In genomic region chr2:217901400-217901799, GRCh38 we compare ENCODE assay signal across 1 cellular context.
TF ChIP-seq lines count a peak whose summit lies in the region.

No MANE protein-coding gene starts in this region.

TF ChIP-seq in HepG2, 621 proteins besides CTCF, POLR2A, EP300 and RAD21 (continued from another document):
- TF ChIP-seq ZNF691 (CRISPR knock-in tag; IDR thresholded peaks at IDR 0.05; ENCODE audit: borderline replicate concordance, low read depth) (no peak), ZNF710 (CRISPR knock-in tag; IDR thresholded peaks at IDR 0.05; ENCODE audit: borderline replicate concordance) (no peak), ZNF441 (CRISPR knock-in tag; IDR thresholded peaks at IDR 0.05; ENCODE audit: borderline replicate concordance) (no peak), ZFAT (CRISPR knock-in tag; conservative IDR thresholded peaks at IDR 0.05) (no peak)
